ENCODE assay signal across 8 cellular contexts in genomic region chr1:53393325-53393792, GRCh38.
DNase-seq lines count a peak whose midpoint lies in the region; ATAC-seq, FAIRE-seq and TF ChIP-seq lines count a peak whose summit lies in the region.

No MANE protein-coding gene starts in this region.

- no peak for ATAC-seq in HG03159 (IDR thresholded peaks at IDR 0.05; ENCODE audit: unreplicated experiment)

- H3K4me1 ChIP-seq in small intestine (ENCODE audit: control insufficient read depth in 2 of 2, insufficient read depth in 1 of 2, low read depth in 1 of 2, low read length in 1 of 2), result no peaks in the 10 kb centered on the region

- H3K36me3 ChIP-seq in small intestine (ENCODE audit: control insufficient read depth in 2 of 2, insufficient read depth in 2 of 2, low read length in 2 of 2), result no peaks in the 10 kb centered on the region

- no peak overlapping the region for H3K27ac ChIP-seq in small intestine (ENCODE audit: low read depth in 1 of 2, low read length in 1 of 2)

- no peaks in the 10 kb centered on the region for H3K9me3 ChIP-seq in small intestine (ENCODE audit: control insufficient read depth, low read depth)

- WGBS in small intestine, 3 donors, result 15 to 17% (median 16%) methylated on average over 10 of the region's 10 CpGs

- in situ Hi-C loops in GM13976 (cut with MboI; ENCODE audit: low sequenced_read_pairs, unreplicated experiment), result loop anchor here (5.0 kb wide), 1 partner anchor 116 kb away; no protein-coding TSS in a partner anchor
- in situ Hi-C loops in astrocyte of the cerebellum (cut with HindIII; ENCODE audit: low sequenced_read_pairs), result no loop called here

- H3K4me3 ChIP-seq in astrocyte of the cerebellum (ENCODE audit: low read depth, low read length) (no peak overlapping the region), small intestine (ENCODE audit: low read depth in 1 of 2, low read length in 2 of 2) (no peak overlapping the region)

- peak; percentile 40 for DNase-seq in A172 (ENCODE audit: low spot score)
- DNase-seq in GM13976 (ENCODE audit: low spot score), result peak; percentile 88
- peak; percentile 64 for DNase-seq in NCI-H1105 treated with DMSO at 0.1 percent for 48 hours (lab: John Stamatoyannopoulos, UW)
- DNase-seq in T1000 (lab: John Stamatoyannopoulos, UW), result peak; percentile 74
- DNase-seq in astrocyte of the cerebellum (ENCODE audit: low read depth), result peak; percentile 24
- DNase-seq in hippocampal formation (lab: John Stamatoyannopoulos, UW), result peak; percentile 30 to 72
- DNase-seq in small intestine, result peak; percentile 72

- no peak for FAIRE-seq in small intestine (lab: Jason Lieb, UNC)

- no peaks in the 10 kb centered on the region for H3K27me3 ChIP-seq in small intestine (ENCODE audit: control insufficient read depth in 2 of 2, insufficient read depth in 2 of 2, low read length in 2 of 2)

- TF ChIP-seq CTCF in GM13976 (IDR thresholded peaks at IDR 0.05; ENCODE audit: borderline replicate concordance, control extremely low read depth, extremely low read depth, insufficient read depth, missing control alignments) (peak; percentile 87), astrocyte of the cerebellum (IDR thresholded peaks at IDR 0.05; ENCODE audit: low read depth, low read length, missing control alignments) (peak; percentile 79)

Comparison
In these comparisons a context has a peak if more than half of its experiments do, and no peak if none do; other contexts are left out.
1. DNase-seq: peak in every context shown above with its lines; median percentile 88 in GM13976; 74 in T1000; 72 in small intestine; 64 in NCI-H1105 treated with DMSO at 0.1 percent for 48 hours; 51 in hippocampal formation; 40 in A172; 24 in astrocyte of the cerebellum.